In the genomic region with DNA sequence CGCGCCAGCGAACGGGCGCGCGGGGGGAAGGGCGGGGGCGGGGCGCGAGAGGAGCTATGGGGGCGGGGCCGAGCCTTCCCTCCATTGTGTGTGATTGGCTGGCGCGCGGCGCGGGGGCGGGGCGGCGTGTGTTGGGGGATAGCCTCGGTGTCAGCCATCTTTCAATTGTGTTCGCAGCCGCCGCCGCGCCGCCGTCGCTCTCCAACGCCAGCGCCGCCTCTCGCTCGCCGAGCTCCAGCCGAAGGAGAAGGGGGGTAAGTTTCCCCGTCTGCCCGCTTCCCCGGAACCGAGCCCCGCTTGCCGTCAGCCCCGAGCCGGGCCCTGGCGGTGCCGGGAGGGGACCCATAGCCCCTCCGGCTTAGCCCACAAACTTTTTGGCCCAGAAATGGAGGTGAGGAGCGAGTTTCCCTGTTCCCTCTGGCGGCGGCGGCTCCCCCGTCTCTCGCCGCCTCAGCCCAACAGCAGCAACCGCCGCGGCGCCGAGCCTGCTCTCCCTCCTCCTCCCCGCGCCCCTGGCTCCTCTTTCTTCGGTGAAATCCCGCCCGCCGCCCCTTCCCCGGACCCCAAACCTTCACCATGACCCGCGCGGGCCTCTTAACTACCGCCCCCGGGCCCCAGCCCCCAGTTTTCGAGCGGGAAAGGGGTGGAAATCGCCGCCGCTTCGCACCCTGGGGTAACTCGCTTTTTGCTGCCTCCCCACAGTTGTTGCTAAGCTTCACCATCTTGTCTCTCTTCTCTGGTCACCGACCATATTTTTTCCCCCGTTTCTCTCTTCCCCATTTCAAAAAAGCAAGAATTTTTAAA, we compare ENCODE assay signal across 8 cellular contexts. TPM values are rescaled to one million over a fixed set of nuclear protein-coding genes. Genes with fewer than 3 reads are reported as not detected.
A peak's percentile ranks its signal among the peaks of the same experiment; 100 is the strongest.
DNase-seq lines count a peak whose midpoint lies in the region; ATAC-seq and TF ChIP-seq lines count a peak whose summit lies in the region.

A gene (plus strand): TSS at position 159 of the 804 bp plus-strand sequence. CDS start 1,636 bp downstream, outside the sequence.

- H3K4me3 ChIP-seq in left ventricle myocardium inferior (peak within 1 kb of the TSS; percentile 82), psoas muscle (peak within 1 kb of the TSS; percentile 95), urinary bladder (ENCODE audit: low read depth, low read length) (peak within 1 kb of the TSS; percentile 96)

- 0 to 1% (median 1%) methylated on average over 39 to 81 of the region's 81 CpGs for WGBS in psoas muscle, 3 donors
- under 1% methylated on average over 81 of the region's 81 CpGs for WGBS in urinary bladder

- peak; percentile 71 for ATAC-seq in GM18498 (IDR thresholded peaks at IDR 0.05; ENCODE audit: unreplicated experiment)
- ATAC-seq in HG02885 (IDR thresholded peaks at IDR 0.05; ENCODE audit: poor library complexity, unreplicated experiment), result peak; percentile 78
- peak; percentile 90 to 95 (median 92) for ATAC-seq in psoas muscle

- H3K4me1 Mint-ChIP-seq in T-helper 1 cell treated with Interleukin-12 subunit alpha and Interleukin-12 subunit beta and Interleukin-4 antibody, amounts not matched to agents 30 μg/mL and 1 μg/mL, for 36 hours (ENCODE audit: low read depth), result peaks cover 37% of the 10 kb centered on the region

- no peak for TF ChIP-seq CTCF in left ventricle myocardium inferior (IDR thresholded peaks at IDR 0.05; ENCODE audit: borderline replicate concordance)
- TF ChIP-seq CTCF in psoas muscle (IDR thresholded peaks at IDR 0.05), result peak; percentile 14

- intact Hi-C loops in left ventricle myocardium inferior (cut with micrococcal nuclease) (no loop called here), psoas muscle (cut with DNase I) (loop anchor here (2.0 to 5.0 kb wide), 2 partner anchors 60 to 64 kb away; a partner anchor contains a TSS)

- DNase-seq in NCI-H1694 treated with DMSO at 0.1 percent for 48 hours (lab: John Stamatoyannopoulos, UW) (peak; percentile 92), amniotic stem cell (lab: John Stamatoyannopoulos, UW) (peak; percentile 88), left ventricle myocardium inferior (peak; percentile 99), psoas muscle (peak; percentile 99 to 100)

- H3K27ac ChIP-seq in left ventricle myocardium inferior (replicated peaks), result peak within 1 kb of the TSS; percentile 99
- peak within 1 kb of the TSS; percentile 99 for H3K27ac ChIP-seq in psoas muscle
- H3K27ac ChIP-seq in urinary bladder (ENCODE audit: low read depth), result peak within 1 kb of the TSS; percentile 100

- peak within 1 kb of the TSS; percentile 100 for H3K27ac Mint-ChIP-seq in T-helper 1 cell treated with Interleukin-12 subunit alpha and Interleukin-12 subunit beta and Interleukin-4 antibody, amounts not matched to agents 30 μg/mL and 1 μg/mL, for 36 hours

- peaks cover 45% of the 10 kb centered on the region for H3K36me3 Mint-ChIP-seq in T-helper 1 cell treated with Interleukin-12 subunit alpha and Interleukin-12 subunit beta and Interleukin-4 antibody, amounts not matched to agents 30 μg/mL and 1 μg/mL, for 36 hours (ENCODE audit: low read depth)

- H3K27me3 Mint-ChIP-seq in T-helper 1 cell treated with Interleukin-12 subunit alpha and Interleukin-12 subunit beta and Interleukin-4 antibody, amounts not matched to agents 30 μg/mL and 1 μg/mL, for 36 hours (ENCODE audit: low read depth), result no peaks in the 10 kb centered on the region

- peak within 1 kb of the TSS; percentile 100 for H3K4me3 Mint-ChIP-seq in T-helper 1 cell treated with Interleukin-12 subunit alpha and Interleukin-12 subunit beta and Interleukin-4 antibody, amounts not matched to agents 30 μg/mL and 1 μg/mL, for 36 hours

- H3K36me3 ChIP-seq in left ventricle myocardium inferior (peaks cover 42% of the 10 kb centered on the region), psoas muscle (ENCODE audit: insufficient read depth in 1 of 2, low read depth in 1 of 2) (peaks cover 0 to 38% of the 10 kb centered on the region in 2 donors), urinary bladder (ENCODE audit: insufficient read depth) (peaks cover 5% of the 10 kb centered on the region)

- peaks cover 66% of the 10 kb centered on the region for H3K4me1 ChIP-seq in left ventricle myocardium inferior
- peaks cover 34% of the 10 kb centered on the region for H3K4me1 ChIP-seq in psoas muscle
- peaks cover 1% of the 10 kb centered on the region for H3K4me1 ChIP-seq in urinary bladder (ENCODE audit: insufficient read depth)

- H3K9me3 ChIP-seq in left ventricle myocardium inferior (replicated peaks) (no peaks in the 10 kb centered on the region), psoas muscle (no peaks in the 10 kb centered on the region)

- no peaks in the 10 kb centered on the region for H3K9me3 Mint-ChIP-seq in T-helper 1 cell treated with Interleukin-12 subunit alpha and Interleukin-12 subunit beta and Interleukin-4 antibody, amounts not matched to agents 30 μg/mL and 1 μg/mL, for 36 hours

- no peaks in the 10 kb centered on the region for H3K27me3 ChIP-seq in left ventricle myocardium inferior (ENCODE audit: low read depth)
- H3K27me3 ChIP-seq in psoas muscle (ENCODE audit: insufficient read depth in 3 of 3, low read length in 2 of 3), result no peaks in the 10 kb centered on the region

RNA-seq across cellular contexts. Expression of the gene that starts here (rescaled TPM):
- 324 TPM for total RNA-seq in left ventricle myocardium inferior
- 100 to 1,000 TPM; 187 to 284 (median 210) TPM for total RNA-seq in psoas muscle
- polyA plus RNA-seq in psoas muscle, result 100 to 1,000 TPM; 210 to 222 (median 210) TPM
- total RNA-seq in urinary bladder, result 430 TPM
- polyA plus RNA-seq in urinary bladder, result 519 TPM

Comparison
In these comparisons a context has a peak if more than half of its experiments do, and no peak if none do; other contexts are left out.
1. Peak in every context shown above with its lines: DNase-seq, ATAC-seq, H3K4me3 ChIP-seq and H3K27ac ChIP-seq.